ENCODE assay signal across 19 cellular contexts in the genomic region with DNA sequence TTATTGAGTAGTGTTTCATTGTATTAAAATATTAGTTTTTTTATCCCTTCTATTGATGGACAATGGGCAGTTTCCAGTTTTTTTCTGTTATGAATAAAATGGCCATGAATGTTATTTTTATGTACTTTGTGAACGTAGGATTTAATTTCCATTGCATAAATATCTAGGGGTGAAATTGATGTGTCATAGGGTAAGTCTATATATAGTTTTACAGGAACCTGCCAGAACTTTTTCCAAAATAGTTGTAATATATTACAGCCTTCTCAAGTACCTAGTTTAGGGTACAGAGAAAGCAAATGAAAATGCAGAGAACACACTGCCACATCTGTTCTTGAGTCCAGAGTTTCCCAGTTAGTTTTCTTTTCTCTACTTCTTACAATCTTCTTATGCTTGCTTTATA.
"Had no signal": no experiment of that assay in that cellular context is flagged by ENCODE, and none has a peak within 500 bp of the region (broad histone marks: within the 10 kb centered on the region; RNA-seq: fewer than 3 reads in every experiment).

No MANE protein-coding gene starts in this region.

- H3K9ac ChIP-seq: parathyroid adenoma had no signal

- H3K27me3 ChIP-seq: cardiac muscle cell, heart right ventricle, tibial artery, vagina had no signal

- H3K36me3 ChIP-seq: cardiac muscle cell, heart right ventricle, tibial artery, vagina, WERI-Rb-1 had no signal

- H3K27me3 Mint-ChIP-seq: naive thymus-derived CD8-positive, alpha-beta T cell had no signal

- ATAC-seq: activated naive CD4-positive, alpha-beta T cell treated with anti-CD3 and anti-CD28 coated beads, Interleukin-2, amount 50 U/mL, for 72 hours; heart right ventricle; left ventricle myocardium superior; mucosa of descending colon; naive thymus-derived CD8-positive, alpha-beta T cell; stimulated activated naive CD8-positive, alpha-beta T cell treated with anti-CD3 and anti-CD28 coated beads, Interleukin-15, Interleukin-2, amounts not matched to agents 100 U/mL and 50 U/mL, for 24 hours had no signal

- H3K9me3 ChIP-seq: mucosa of descending colon, tibial artery, vagina had no signal

- H3K4me1 ChIP-seq: heart right ventricle, parathyroid adenoma, vagina had no signal

- H3K4me3 Mint-ChIP-seq: immature natural killer cell; naive thymus-derived CD8-positive, alpha-beta T cell had no signal

- H3K27ac Mint-ChIP-seq: activated naive CD4-positive, alpha-beta T cell treated with anti-CD3 and anti-CD28 coated beads, Interleukin-2, amount 50 U/mL, for 72 hours; immature natural killer cell; naive thymus-derived CD8-positive, alpha-beta T cell had no signal

- DNase-seq: activated CD4-positive, alpha-beta T cell treated with anti-CD3 and anti-CD28 coated beads for 1 hour; activated CD4-positive, alpha-beta T cell treated with anti-CD3 and anti-CD28 coated beads, Interleukin-2, amount 50 U/mL, for 4 hours; activated gamma-delta T cell treated with Interleukin-2 at 50 U/mL for 16 hours; amniotic stem cell; heart right ventricle; immature natural killer cell; left ventricle myocardium superior; mucosa of descending colon; naive thymus-derived CD8-positive, alpha-beta T cell; retina; stimulated activated naive CD8-positive, alpha-beta T cell treated with anti-CD3 and anti-CD28 coated beads, Interleukin-15, Interleukin-2, amounts not matched to agents 100 U/mL and 50 U/mL, for 24 hours; substantia nigra; tibial artery; WERI-Rb-1 had no signal

- H3K27ac ChIP-seq: cardiac muscle cell, epithelial cell of prostate, heart right ventricle, parathyroid adenoma, tibial artery, vagina, WERI-Rb-1 had no signal

- H3K4me3 ChIP-seq: cardiac muscle cell, mucosa of descending colon, tibial artery, vagina had no signal

- H3K36me3 Mint-ChIP-seq: activated naive CD4-positive, alpha-beta T cell treated with anti-CD3 and anti-CD28 coated beads, Interleukin-2, amount 50 U/mL, for 72 hours; immature natural killer cell; naive thymus-derived CD8-positive, alpha-beta T cell had no signal

- H3K4me1 Mint-ChIP-seq: immature natural killer cell; naive thymus-derived CD8-positive, alpha-beta T cell had no signal
